In the genomic region with DNA sequence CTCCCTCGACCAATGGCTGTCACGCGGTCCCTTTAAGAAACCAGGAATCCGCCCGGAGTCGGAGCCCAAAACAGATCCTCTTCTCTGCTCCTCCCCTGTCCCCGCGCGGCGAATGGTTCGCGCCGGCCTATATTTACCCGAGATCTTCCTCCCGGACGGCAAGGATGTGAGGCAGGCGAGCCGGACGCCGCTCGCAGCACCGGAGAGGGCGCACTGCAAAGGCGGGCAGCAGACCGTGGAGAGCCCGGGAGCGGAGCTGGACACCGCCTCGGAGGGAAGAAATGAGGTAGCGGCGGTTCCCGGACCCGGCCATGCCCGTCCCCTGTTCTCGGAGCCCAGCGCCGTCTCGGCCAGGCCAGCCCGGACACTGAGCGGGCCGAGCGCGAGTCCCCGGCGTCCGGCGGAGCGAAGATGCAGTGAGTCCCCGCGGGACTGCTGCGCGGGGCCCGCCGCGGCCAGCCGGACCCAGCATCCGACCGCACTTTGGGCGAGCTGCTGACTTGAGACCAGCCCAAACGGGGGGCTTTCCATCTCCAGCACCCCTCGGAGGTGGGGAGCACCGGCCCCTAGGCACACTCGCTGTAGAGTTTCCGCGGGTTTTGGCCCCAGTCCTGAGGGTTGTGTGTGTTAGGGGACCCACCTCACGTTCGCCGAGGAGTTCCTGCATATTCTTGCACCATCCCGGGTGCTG, we compare ENCODE assay signal across 8 cellular contexts. TPM values are rescaled to one million over a fixed set of nuclear protein-coding genes. Genes with fewer than 3 reads are reported as not detected.
DNase-seq lines count a peak whose midpoint lies in the region; ATAC-seq and TF ChIP-seq lines count a peak whose summit lies in the region.

TSS of gene FAM43A (plus strand) at position 161 of the 691 bp plus-strand sequence. CDS start 944 bp downstream, outside the sequence.

- peaks cover 12% of the 10 kb centered on the region for H3K27me3 Mint-ChIP-seq in CD8-positive, alpha-beta T cell (ENCODE audit: low read depth)
- H3K27me3 Mint-ChIP-seq in neural progenitor cell (ENCODE audit: insufficient read depth, low read depth) = peaks cover 28% of the 10 kb centered on the region

- H3K4me1 ChIP-seq in CD8-positive, alpha-beta T cell (ENCODE audit: insufficient read depth, low read length) = peaks cover 48% of the 10 kb centered on the region
- peaks cover 12% of the 10 kb centered on the region for H3K4me1 ChIP-seq in SJCRH30
- peaks cover 5% of the 10 kb centered on the region for H3K4me1 ChIP-seq in neural progenitor cell
- H3K4me1 ChIP-seq in stomach smooth muscle (ENCODE audit: control insufficient read depth, insufficient read depth, low read length) = peaks cover 40% of the 10 kb centered on the region

- CTCF ChIA-PET in CD8-positive, alpha-beta T cell (lab: Charles Lee) = interaction anchor here (1.0 to 5.0 kb wide), 8 partner anchors 13 to 585 kb away, joined by 3 to 48 read pairs (median 10); partner anchors contain the start of genes LSG1 and XXYLT1

- no peak for TF ChIP-seq CTCF in CD8-positive, alpha-beta T cell (IDR thresholded peaks at IDR 0.05)
- peak; percentile 41 for TF ChIP-seq CTCF in neural progenitor cell (IDR thresholded peaks at IDR 0.05)

- H3K9me3 ChIP-seq in CD8-positive, alpha-beta T cell (ENCODE audit: low read length) = no peaks in the 10 kb centered on the region
- H3K9me3 ChIP-seq in MG63 (no peaks in the 10 kb centered on the region), SJCRH30 (replicated peaks) (no peaks in the 10 kb centered on the region), neural progenitor cell (ENCODE audit: low read depth) (no peaks in the 10 kb centered on the region), stomach smooth muscle (ENCODE audit: control insufficient read depth in 2 of 2, low read length in 2 of 2) (no peaks in the 10 kb centered on the region)

- peak within 1 kb of the TSS; percentile 82 for H2AFZ ChIP-seq in neural progenitor cell (replicated peaks)

- H3K4me1 Mint-ChIP-seq in CD8-positive, alpha-beta T cell (ENCODE audit: low read depth) = peaks cover 50% of the 10 kb centered on the region
- peaks cover 41% of the 10 kb centered on the region for H3K4me1 Mint-ChIP-seq in neural progenitor cell

- H3K4me3 ChIP-seq in CD8-positive, alpha-beta T cell (ENCODE audit: low read depth, low read length) = peak within 1 kb of the TSS; percentile 65
- H3K4me3 ChIP-seq in MG63 = peak within 1 kb of the TSS; percentile 72
- H3K4me3 ChIP-seq in SJCRH30 = peak within 1 kb of the TSS; percentile 72
- peak within 1 kb of the TSS; percentile 60 for H3K4me3 ChIP-seq in neural progenitor cell
- peak within 1 kb of the TSS; percentile 71 to 86 for H3K4me3 ChIP-seq in stomach smooth muscle (ENCODE audit: low read length in 2 of 2)

- no peaks in the 10 kb centered on the region for H3K9me3 Mint-ChIP-seq in CD8-positive, alpha-beta T cell
- H3K9me3 Mint-ChIP-seq in neural progenitor cell = peaks cover 4% of the 10 kb centered on the region

- no peaks in the 10 kb centered on the region for H3K79me2 ChIP-seq in neural progenitor cell (ENCODE audit: low read depth)

- POLR2A ChIA-PET in CD8-positive, alpha-beta T cell (lab: Charles Lee) = interaction anchor here (1.4 to 4.5 kb wide), 5 partner anchors 10 to 585 kb away, joined by 3 to 41 read pairs (median 10); partner anchors contain the start of genes LSG1 and XXYLT1

- ATAC-seq in CD8-positive, alpha-beta T cell = peak; percentile 38
- peak; percentile 39 for ATAC-seq in GM21423 (IDR thresholded peaks at IDR 0.05; ENCODE audit: unreplicated experiment)

- H3K36me3 Mint-ChIP-seq in CD8-positive, alpha-beta T cell = peaks cover 2% of the 10 kb centered on the region
- H3K36me3 Mint-ChIP-seq in neural progenitor cell = no peaks in the 10 kb centered on the region

- H3K27ac ChIP-seq in CD8-positive, alpha-beta T cell (ENCODE audit: low read depth, low read length) = peak within 1 kb of the TSS; percentile 18
- H3K27ac ChIP-seq in SJCRH30 (no peak within 1 kb of the TSS), neural progenitor cell (no peak within 1 kb of the TSS), stomach smooth muscle (ENCODE audit: low read length) (peak within 1 kb of the TSS; percentile 64)

- H3K36me3 ChIP-seq in CD8-positive, alpha-beta T cell (ENCODE audit: insufficient read depth, low read length) = no peaks in the 10 kb centered on the region
- H3K36me3 ChIP-seq in MG63 (peaks cover 34% of the 10 kb centered on the region), SJCRH30 (no peaks in the 10 kb centered on the region), neural progenitor cell (no peaks in the 10 kb centered on the region), stomach smooth muscle (ENCODE audit: control insufficient read depth in 2 of 2, insufficient read depth in 2 of 2, low read length in 2 of 2) (no peaks in the 10 kb centered on the region)

- no peaks in the 10 kb centered on the region for H4K20me1 ChIP-seq in neural progenitor cell (ENCODE audit: low read depth)

- H3K27ac Mint-ChIP-seq in CD8-positive, alpha-beta T cell = peak within 1 kb of the TSS; percentile 87
- peak within 1 kb of the TSS; percentile 50 for H3K27ac Mint-ChIP-seq in neural progenitor cell

- H3K4me3 Mint-ChIP-seq in CD8-positive, alpha-beta T cell = peak within 1 kb of the TSS; percentile 92
- H3K4me3 Mint-ChIP-seq in neural progenitor cell = peak within 1 kb of the TSS; percentile 92

- no peaks in the 10 kb centered on the region for H3K27me3 ChIP-seq in CD8-positive, alpha-beta T cell (ENCODE audit: insufficient read depth, low read length)
- no peaks in the 10 kb centered on the region for H3K27me3 ChIP-seq in MG63
- H3K27me3 ChIP-seq in SJCRH30 = no peaks in the 10 kb centered on the region
- H3K27me3 ChIP-seq in neural progenitor cell = peaks cover 39% of the 10 kb centered on the region
- H3K27me3 ChIP-seq in stomach smooth muscle (ENCODE audit: control insufficient read depth in 1 of 2, insufficient read depth in 2 of 2, low read length in 2 of 2) = no peaks in the 10 kb centered on the region

- H3F3A ChIP-seq in neural progenitor cell (ENCODE audit: low read depth) = peaks cover 19% of the 10 kb centered on the region

- peak within 1 kb of the TSS; percentile 83 for H3K4me2 ChIP-seq in neural progenitor cell

- H3K9ac ChIP-seq in neural progenitor cell (no peak within 1 kb of the TSS), stomach smooth muscle (ENCODE audit: low read length in 2 of 2) (peak within 1 kb of the TSS; percentile 67 to 71)

- DNase-seq in CD8-positive, alpha-beta T cell = peak; percentile 39 to 85 (median 73)
- peak; percentile 97 for DNase-seq in MG63
- DNase-seq in SJCRH30 = peak; percentile 87 to 90
- DNase-seq in activated naive CD4-positive, alpha-beta T cell treated with Interleukin-2 at 50 U/mL for 16 hours = peak; percentile 84
- peak; percentile 92 for DNase-seq in foreskin melanocyte
- peak; percentile 91 for DNase-seq in neural progenitor cell (ENCODE audit: low spot score)

- intact Hi-C loops in CD8-positive, alpha-beta T cell (cut with DNase I, micrococcal nuclease) = loop anchor here in 1 of 2 experiments (5.0 kb wide), 1 partner anchor 756 kb away; the partner anchor contains the start of gene ACAP2

RNA-seq across cellular contexts. Expression of gene FAM43A, which starts in this region (rescaled TPM):
- total RNA-seq in CD8-positive, alpha-beta T cell = 10 to 100 TPM; 12.7 to 13.0 TPM
- 32.4 and 40.0 TPM in 2 replicates for total RNA-seq in MG63 (2014; rRNA removed; shearing (Covaris generic); ENCODE audit: low replicate concordance)
- total RNA-seq in SJCRH30 (2014; rRNA removed; shearing (Covaris generic)) = 1.9 TPM in 2 replicates
- 0.80 and 2.6 TPM in 2 replicates for total RNA-seq in neural progenitor cell (ENCODE audit: low replicate concordance)

Comparison
In these comparisons a context has a peak if more than half of its experiments do, and no peak if none do; other contexts are left out.
1. H3K27ac ChIP-seq: peak in CD8-positive, alpha-beta T cell (single experiment) and stomach smooth muscle (single experiment); none in SJCRH30 (single experiment) and neural progenitor cell (single experiment).
2. Peak in every context shown above with its lines, with median percentiles within 50 percentile points of each other: DNase-seq and H3K4me3 ChIP-seq.